ENCODE assay signal across 8 cellular contexts in the genomic region with DNA sequence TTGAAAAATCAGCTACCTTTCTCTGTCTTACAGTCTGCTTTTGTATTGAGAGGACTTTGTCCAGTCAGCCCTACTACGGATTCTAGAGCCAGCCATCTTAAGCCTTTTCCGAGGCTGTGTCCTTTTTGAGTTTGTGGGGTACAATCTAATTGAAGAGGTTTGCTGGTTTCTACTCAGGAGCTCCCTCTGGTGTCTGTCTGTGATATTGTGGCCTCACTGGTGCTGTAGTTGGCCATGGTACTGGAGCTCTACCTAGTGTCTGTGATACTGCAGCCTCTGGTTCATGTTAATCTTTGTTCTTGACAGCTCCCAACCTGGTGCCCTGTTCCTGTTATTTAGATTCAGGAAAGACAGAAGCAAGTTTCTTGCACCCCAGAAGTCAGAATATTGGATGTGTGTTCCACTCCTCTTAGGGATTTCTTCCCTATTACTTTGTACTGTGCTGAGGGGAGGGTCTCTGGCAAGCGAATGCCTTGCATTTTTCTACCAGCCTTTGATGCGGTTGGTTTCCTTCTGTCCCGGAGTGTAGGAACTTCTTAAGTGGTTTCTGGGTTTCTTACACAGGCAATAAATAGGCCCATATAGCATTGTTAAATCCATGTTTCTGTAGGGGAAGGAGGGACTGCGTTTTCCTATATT.
DNase-seq lines count a peak whose midpoint lies in the region; ATAC-seq and TF ChIP-seq lines count a peak whose summit lies in the region.

No MANE protein-coding gene starts in this region.

- peak; percentile 72 for ATAC-seq in GM19025 (IDR thresholded peaks at IDR 0.05; ENCODE audit: low read depth, unreplicated experiment)
- ATAC-seq in HG03196 (IDR thresholded peaks at IDR 0.05; ENCODE audit: unreplicated experiment), result peak; percentile 55

- no TSS peak for BruUV-seq in PC-9 (replicated peaks; lab: Mats Ljungman, UMichigan)

- peaks cover 11% of the 10 kb centered on the region; the same call in 1 of the 2 replicates for H3K9me3 ChIP-seq in PC-9 (ENCODE audit: insufficient read depth, low read depth)

- DNase-seq in COLO668 (lab: John Stamatoyannopoulos, UW; ENCODE audit: unreplicated experiment), result peak; percentile 58
- peak; percentile 69 to 81 for DNase-seq in PC-9
- DNase-seq in activated T-cell treated with anti-CD3 and anti-CD28 coated beads, Interleukin-2, amount 50 U/mL, for 1 hour, result peak; percentile 30
- DNase-seq in fibroblast of villous mesenchyme (ENCODE audit: low read depth), result peak; percentile 74
- DNase-seq in pulmonary artery endothelial cell (ENCODE audit: low read depth, low spot score), result peak; percentile 22
- DNase-seq in ureter (ENCODE audit: low spot score), result no peak

- H4K20me1 ChIP-seq in PC-9 (ENCODE audit: insufficient read depth), result peaks cover 26% of the 10 kb centered on the region; the same call in 1 of the 2 replicates

- intact Hi-C loops in PC-9 (cut with micrococcal nuclease; ENCODE audit: unreplicated experiment), result loop anchor here (1.0 kb wide), 3 partner anchors 19 to 249 kb away; no protein-coding TSS in a partner anchor

- no peak overlapping the region for H3K4me3 ChIP-seq in PC-9
- no peak overlapping the region for H3K4me3 ChIP-seq in fibroblast of villous mesenchyme (ENCODE audit: low read depth, low read length)

- H3K4me2 ChIP-seq in PC-9, result no peak overlapping the region

- H3K4me1 ChIP-seq in PC-9 (replicated peaks; ENCODE audit: insufficient read depth), result peaks cover 33% of the 10 kb centered on the region

- H2AFZ ChIP-seq in PC-9, result no peak overlapping the region

- H3K79me2 ChIP-seq in PC-9 (ENCODE audit: low read depth), result peaks cover 40% of the 10 kb centered on the region

- TF ChIP-seq CTCF in PC-9 (conservative IDR thresholded peaks at IDR 0.05) (peak; percentile 99), fibroblast of villous mesenchyme (IDR thresholded peaks at IDR 0.05; ENCODE audit: insufficient read depth, low read depth, low read length) (peak; percentile 92)

- H3K27ac ChIP-seq in PC-9, result peak overlapping the region; percentile 0; the same call in 1 of the 2 replicates

- CTCF ChIA-PET in PC-9 (lab: Charles Lee), result interaction anchor here (0.5 to 2.9 kb wide), 24 partner anchors 9 to 788 kb away, joined by 3 to 20 read pairs (median 4); no protein-coding TSS in a partner anchor

- POLR2A ChIA-PET in PC-9 (lab: Charles Lee; ENCODE audit: unreplicated experiment), result interaction anchor here (0.5 to 0.7 kb wide), 4 partner anchors 27 to 1629 kb away, joined by 4 to 11 read pairs (median 5); no protein-coding TSS in a partner anchor

- no peaks in the 10 kb centered on the region for H3K9me2 ChIP-seq in PC-9 (ENCODE audit: insufficient read depth)

- H3K36me3 ChIP-seq in PC-9 (ENCODE audit: low read depth), result peaks cover 71% of the 10 kb centered on the region

- no peaks in the 10 kb centered on the region for H3K27me3 ChIP-seq in PC-9 (ENCODE audit: insufficient read depth, low read depth)

- peaks cover 99% of the 10 kb centered on the region for H3F3A ChIP-seq in PC-9 (ENCODE audit: insufficient read depth, low read depth)
